Comparison of ENCODE assay signal across 8 cellular contexts in the genomic region with DNA sequence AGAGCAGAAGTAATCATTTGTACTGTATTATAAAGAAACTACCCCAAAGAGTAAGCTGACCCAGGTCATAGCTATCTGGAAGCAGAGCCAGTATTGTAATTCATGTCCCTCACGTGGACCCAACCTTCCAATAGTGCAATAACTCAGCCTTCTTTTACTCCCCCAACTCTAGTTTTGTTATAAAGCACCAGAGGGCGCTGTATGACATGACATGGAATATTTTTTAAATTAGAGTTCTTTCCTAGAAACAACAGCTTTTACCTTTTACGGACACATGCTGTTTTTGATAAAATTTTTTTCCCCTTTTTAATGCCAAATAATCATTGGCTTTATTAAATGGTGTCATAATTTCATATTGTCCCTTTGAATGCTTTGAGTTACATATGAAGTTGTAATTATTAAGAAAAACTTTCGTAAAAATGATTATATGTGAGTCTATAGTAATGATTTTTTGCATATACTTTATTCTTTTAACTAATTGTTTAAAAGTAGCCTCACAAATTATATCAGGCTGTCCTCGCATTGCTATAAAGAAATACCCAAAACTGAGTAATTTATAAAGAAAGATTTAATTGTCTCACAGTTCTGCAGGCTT.
DNase-seq lines count a peak whose midpoint lies in the region; ATAC-seq, FAIRE-seq and TF ChIP-seq lines count a peak whose summit lies in the region.

No MANE protein-coding gene starts in this region.

- DNase-seq in AG10803 (ENCODE audit: low read depth) (peak; percentile 70), GM12892 (ENCODE audit: insufficient read length) (no peak), NCI-H2227 treated with DMSO at 0.1 percent for 48 hours (lab: John Stamatoyannopoulos, UW) (peak; percentile 78), astrocyte of the cerebellum (ENCODE audit: low read depth) (peak; percentile 63), iPS DF 4.7 (ENCODE audit: extremely low read depth, low spot score) (peak; percentile 19), superior temporal gyrus (ENCODE audit: extremely low spot score) (peak; percentile 83)

- TF ChIP-seq POLR2A in GM12892 (IDR thresholded peaks at IDR 0.05; ENCODE audit: low read depth, low read length) = no peak

- FAIRE-seq in GM12892 (lab: Jason Lieb, UNC) = peak; percentile 65

- ATAC-seq in HG03039 (IDR thresholded peaks at IDR 0.05; ENCODE audit: unreplicated experiment) (no peak), GM21737 (IDR thresholded peaks at IDR 0.05; ENCODE audit: unreplicated experiment) (no peak)

- in situ Hi-C loops in astrocyte of the cerebellum (cut with HindIII; ENCODE audit: low sequenced_read_pairs) = no loop called here

- H3K4me3 ChIP-seq in AG10803 (ENCODE audit: low read length) (no peak overlapping the region), astrocyte of the cerebellum (ENCODE audit: low read depth, low read length) (no peak overlapping the region)

- TF ChIP-seq CTCF in AG10803 (conservative IDR thresholded peaks at IDR 0.05; ENCODE audit: low read length) (peak; percentile 80), astrocyte of the cerebellum (IDR thresholded peaks at IDR 0.05; ENCODE audit: low read depth, low read length, missing control alignments) (peak; percentile 50)
